21 cellular contexts compared by ENCODE assay signal in genomic region chr4:8719421-8719820, GRCh38.
DNase-seq lines count a peak whose midpoint lies in the region; ATAC-seq and TF ChIP-seq lines count a peak whose summit lies in the region.
"Had no signal": no experiment of that assay in that cellular context is flagged by ENCODE, and none has a peak within 500 bp of the region (broad histone marks: within the 10 kb centered on the region; RNA-seq: fewer than 3 reads in every experiment).

No MANE protein-coding gene starts in this region.

- no peaks in the 10 kb centered on the region for H3K27me3 Mint-ChIP-seq in WTC11 (ENCODE audit: low read depth)
- H3K27me3 Mint-ChIP-seq: CD4-positive, alpha-beta T cell had no signal

- peaks cover 0 to 21% (median 5%) of the 10 kb centered on the region in 12 donors for H3K9me3 ChIP-seq in heart left ventricle
- no peaks in the 10 kb centered on the region for H3K9me3 ChIP-seq in lower lobe of right lung
- H3K9me3 ChIP-seq in effector memory CD4-positive, alpha-beta T cell (ENCODE audit: control insufficient read depth, low read length): peaks cover 2% of the 10 kb centered on the region
- H3K9me3 ChIP-seq: MG63 had no signal

- DNase-seq in left ventricle myocardium superior: peak; percentile 2
- DNase-seq in heart left ventricle: no peak
- DNase-seq in WTC11 (ENCODE audit: low spot score): peak; percentile 1
- DNase-seq in lower lobe of right lung: peak; percentile 6
- DNase-seq in SW 1271 (lab: John Stamatoyannopoulos, UW): no peak
- no peak for DNase-seq in effector memory CD4-positive, alpha-beta T cell
- DNase-seq: CD4-positive, alpha-beta T cell; COR-L47; DMS79; H7; HFFc6; MG63; NCI-H1417; NCI-H1694 treated with DMSO at 0.1 percent for 48 hours; NCI-H2081 treated with DMSO at 0.1 percent for 48 hours; NCI-H2171 treated with DMSO at 0.1 percent for 48 hours; NCI-H524 treated with DMSO at 0.1 percent for 48 hours; OCI-M1 had no signal

- WGBS in heart left ventricle, 4 donors: 76 to 84% (median 81%) methylated on average over 4 to 8 of the region's 8 CpGs

- H3K4me3 ChIP-seq in heart left ventricle (no peak overlapping the region), lower lobe of right lung (no peak overlapping the region)
- H3K4me3 ChIP-seq in effector memory CD4-positive, alpha-beta T cell (ENCODE audit: insufficient read depth, low read depth, low read length, poor library complexity, severe bottlenecking): no peak overlapping the region
- H3K4me3 ChIP-seq: GM12878, K562, MG63 had no signal

- peaks cover 11% of the 10 kb centered on the region for H3K9me3 Mint-ChIP-seq in WTC11

- H3K36me3 ChIP-seq in heart left ventricle (no peaks in the 10 kb centered on the region), lower lobe of right lung (no peaks in the 10 kb centered on the region)
- no peaks in the 10 kb centered on the region for H3K36me3 ChIP-seq in effector memory CD4-positive, alpha-beta T cell (ENCODE audit: control insufficient read depth, insufficient read depth, low read length)
- H3K36me3 ChIP-seq: MG63 had no signal

- H3K4me1 ChIP-seq in heart left ventricle: no peaks in the 10 kb centered on the region
- H3K4me1 ChIP-seq in lower lobe of right lung: no peaks in the 10 kb centered on the region
- H3K4me1 ChIP-seq in effector memory CD4-positive, alpha-beta T cell (ENCODE audit: control insufficient read depth, insufficient read depth, low read length, poor library complexity, severe bottlenecking): no peaks in the 10 kb centered on the region

- intact Hi-C loops in left ventricle myocardium superior (cut with micrococcal nuclease) (loop anchor here (10.0 kb wide), 1 partner anchor 1705 kb away; no protein-coding TSS in a partner anchor), heart left ventricle (cut with DNase I) (no loop called here), lower lobe of right lung (cut with DNase I) (no loop called here)

- H3K36me3 Mint-ChIP-seq in WTC11: no peaks in the 10 kb centered on the region

- H3K27ac Mint-ChIP-seq in WTC11: no peak overlapping the region
- H3K27ac Mint-ChIP-seq: CD4-positive, alpha-beta T cell; HFFc6 had no signal

- CTCF ChIA-PET in WTC11 (lab: Charles Lee): interaction anchor here (1.2 kb wide), 1 partner anchor 31 kb away, joined by 4 read pairs; no protein-coding TSS in a partner anchor

- POLR2A ChIA-PET in WTC11 (lab: Charles Lee): no interaction called here

- TF ChIP-seq CTCF in heart left ventricle (IDR thresholded peaks at IDR 0.05) (no peak), WTC11 (IDR thresholded peaks at IDR 0.05) (no peak), lower lobe of right lung (IDR thresholded peaks at IDR 0.05) (no peak)

- no peak overlapping the region for H3K4me3 Mint-ChIP-seq in WTC11
- H3K4me3 Mint-ChIP-seq: CD4-positive, alpha-beta T cell; HFFc6 had no signal

- TF ChIP-seq POLR2A in heart left ventricle (IDR thresholded peaks at IDR 0.05): no peak

- peaks cover 4% of the 10 kb centered on the region; the same call in 1 of the 2 replicates for H3K4me1 Mint-ChIP-seq in WTC11

- no peak overlapping the region for H3K27ac ChIP-seq in heart left ventricle
- H3K27ac ChIP-seq in lower lobe of right lung: no peak overlapping the region
- no peak overlapping the region for H3K27ac ChIP-seq in effector memory CD4-positive, alpha-beta T cell (ENCODE audit: insufficient read depth, low read length, poor library complexity, severe bottlenecking)

- peaks cover 0 to 31% (median 8%) of the 10 kb centered on the region in 9 donors for H3K27me3 ChIP-seq in heart left ventricle
- H3K27me3 ChIP-seq in lower lobe of right lung (ENCODE audit: low read depth): peaks cover 11% of the 10 kb centered on the region
- H3K27me3 ChIP-seq in effector memory CD4-positive, alpha-beta T cell (replicated peaks; ENCODE audit: control insufficient read depth, insufficient read depth, low read length, poor library complexity, severe bottlenecking): no peaks in the 10 kb centered on the region
- H3K27me3 ChIP-seq: MG63 had no signal

- ATAC-seq in left ventricle myocardium superior: no peak
- no peak for ATAC-seq in heart left ventricle
- no peak for ATAC-seq in WTC11
- ATAC-seq in lower lobe of right lung: no peak
- no peak for ATAC-seq in GM19324 (IDR thresholded peaks at IDR 0.05; ENCODE audit: low FRiP score, unreplicated experiment)
- ATAC-seq: GM12878, K562 had no signal

TF ChIP-seq in WTC11, 78 proteins besides CTCF, POLR2A, EP300 and RAD21:
- TF ChIP-seq E2F4 (CRISPR knock-in tag; IDR thresholded peaks at IDR 0.05; ENCODE audit: borderline replicate concordance, low read depth): no peak
- TF ChIP-seq ATF1 (CRISPR knock-in tag; IDR thresholded peaks at IDR 0.05): no peak

Comparison
In these comparisons a context has a peak if more than half of its experiments do, and no peak if none do; other contexts are left out.
1. DNase-seq: peak in left ventricle myocardium superior (single experiment), WTC11 (single experiment) and lower lobe of right lung (single experiment); none in heart left ventricle (0 of 5), SW 1271 (0 of 2) and effector memory CD4-positive, alpha-beta T cell (0 of 3).